In genomic region chr12:97309921-97310320, GRCh38 we compare ENCODE assay signal across 22 cellular contexts.
DNase-seq lines count a peak whose midpoint lies in the region; ATAC-seq, FAIRE-seq and TF ChIP-seq lines count a peak whose summit lies in the region.
"Had no signal": no experiment of that assay in that cellular context is flagged by ENCODE, and none has a peak within 500 bp of the region (broad histone marks: within the 10 kb centered on the region; RNA-seq: fewer than 3 reads in every experiment).

No MANE protein-coding gene starts in this region.

- no peak overlapping the region for H4K91ac ChIP-seq in mesenchymal stem cell (ENCODE audit: low read length)

- BruUV-seq in K562 (replicated peaks; lab: Mats Ljungman, UMichigan) = no TSS peak

- TF ChIP-seq CTCF in K562 (IDR thresholded peaks at IDR 0.05 in 2 of 3, conservative IDR thresholded peaks at IDR 0.05 in 1 of 3; ENCODE audit: insufficient read depth in 2 of 3, low read depth in 1 of 3, low read length in 3 of 3) (no peak), mesothelial cell of epicardium (IDR thresholded peaks at IDR 0.05; ENCODE audit: unreplicated experiment) (no peak)

- CTCF ChIA-PET in K562 (lab: Yijun Ruan, JAX; ENCODE audit: low intra/inter-chr PET ratio) = no interaction called here

- H2BK15ac ChIP-seq in mesenchymal stem cell (ENCODE audit: low read depth, poor library complexity, severe bottlenecking) (no peak overlapping the region), mesendoderm (replicated peaks; ENCODE audit: low read depth) (no peak overlapping the region)

- H3K36me3 ChIP-seq in K562 (ENCODE audit: control insufficient read depth, insufficient read depth, low read length) = no peaks in the 10 kb centered on the region
- H3K36me3 ChIP-seq in mesenchymal stem cell (ENCODE audit: control insufficient read depth in 1 of 2, insufficient read depth in 2 of 2, low read depth in 1 of 2, low read length in 2 of 2) = no peaks in the 10 kb centered on the region
- no peaks in the 10 kb centered on the region for H3K36me3 ChIP-seq in mesendoderm (ENCODE audit: control insufficient read depth, insufficient read depth, low read length)
- H3K36me3 ChIP-seq: BLaER1 treated with 17β-estradiol and CSF1 and Interleukin-3, amounts not matched to agents 10 nM and 100 nM had no signal

- no peak for TF ChIP-seq RAD21 in K562 (CRISPR knock-in tag; conservative IDR thresholded peaks at IDR 0.05 in 1 of 2, IDR thresholded peaks at IDR 0.05 in 1 of 2)

- H3K4ac ChIP-seq in mesenchymal stem cell (ENCODE audit: low read depth in 1 of 2, low read length in 2 of 2) = no peak overlapping the region
- H3K4ac ChIP-seq in mesendoderm (ENCODE audit: low read depth, low read length) = no peak overlapping the region

- H2BK120ac ChIP-seq in mesenchymal stem cell (ENCODE audit: low read depth, low read length) = no peak overlapping the region
- no peak overlapping the region for H2BK120ac ChIP-seq in mesendoderm (ENCODE audit: low read depth, low read length)

- 11% methylated on average over 5 of the region's 5 CpGs for WGBS in K562 (ENCODE audit: insufficient coverage, low coverage, missing lambda C conversion rate)
- WGBS in mesenchymal stem cell = 92% methylated on average over 4 of the region's 5 CpGs
- no CpG with 5 or more reads among the region's 5 CpGs for WGBS in mesendoderm (ENCODE audit: extremely low coverage, insufficient coverage, low lambda C conversion rate)

- no peaks in the 10 kb centered on the region for H3K27me3 ChIP-seq in K562 (ENCODE audit: control insufficient read depth in 2 of 2, insufficient read depth in 2 of 2, low read length in 2 of 2)
- H3K27me3 ChIP-seq in mesenchymal stem cell (ENCODE audit: control insufficient read depth in 1 of 2, insufficient read depth in 1 of 2, low read length in 2 of 2) = no peaks in the 10 kb centered on the region
- no peaks in the 10 kb centered on the region for H3K27me3 ChIP-seq in mesendoderm (ENCODE audit: insufficient read depth, low read length, poor library complexity)
- H3K27me3 ChIP-seq: BLaER1 treated with 17β-estradiol and CSF1 and Interleukin-3, amounts not matched to agents 10 nM and 100 nM had no signal

- H2AFZ ChIP-seq in K562 (ENCODE audit: low read depth, low read length) (no peak overlapping the region), mesenchymal stem cell (ENCODE audit: low read depth, low read length) (no peak overlapping the region)

- H3K9me1 ChIP-seq in K562 (ENCODE audit: control insufficient read depth, insufficient read depth, low read length) = no peaks in the 10 kb centered on the region

- H3K4me2 ChIP-seq in K562 (ENCODE audit: insufficient read depth, low read length) = no peak overlapping the region
- H3K4me2 ChIP-seq in mesenchymal stem cell (ENCODE audit: low read length, poor library complexity, severe bottlenecking) = no peak overlapping the region
- no peak overlapping the region for H3K4me2 ChIP-seq in mesendoderm (ENCODE audit: low read length)
- H3K4me2 ChIP-seq: A549; BLaER1 treated with 17β-estradiol and CSF1 and Interleukin-3, amounts not matched to agents 10 nM and 100 nM had no signal

- H3K4me1 Mint-ChIP-seq in mesothelial cell of epicardium = peaks cover 6% of the 10 kb centered on the region

- FAIRE-seq in K562 (lab: Jason Lieb, UNC) = no peak
- FAIRE-seq: A549, D721Med, G401.6, GM12891, GM19239 had no signal

- intact Hi-C loops in K562 (cut with micrococcal nuclease) = loop anchor here (5.0 to 10.0 kb wide), 2 partner anchors 65 to 733 kb away; no protein-coding TSS in a partner anchor

- H3K4me1 ChIP-seq in K562 (replicated peaks in 1 of 2; ENCODE audit: control insufficient read depth in 2 of 2, insufficient read depth in 2 of 2, low read length in 2 of 2) (no peaks in the 10 kb centered on the region), mesenchymal stem cell (ENCODE audit: control insufficient read depth, insufficient read depth, low read depth, low read length) (no peaks in the 10 kb centered on the region), mesendoderm (ENCODE audit: control insufficient read depth, low read depth, low read length) (no peaks in the 10 kb centered on the region)
- H3K4me1 ChIP-seq: A549 had no signal

- no peaks in the 10 kb centered on the region for H3K36me3 Mint-ChIP-seq in mesothelial cell of epicardium
- H3K36me3 Mint-ChIP-seq: CD8-positive, alpha-beta T cell had no signal

- H2AK5ac ChIP-seq in mesenchymal stem cell (ENCODE audit: low read length, severe bottlenecking) (peak overlapping the region; percentile 13), mesendoderm (ENCODE audit: low read length) (no peak overlapping the region)

- TF ChIP-seq POLR2A in K562 (conservative IDR thresholded peaks at IDR 0.05) = no peak

- H3K79me1 ChIP-seq in mesenchymal stem cell (replicated peaks; ENCODE audit: low read length, poor library complexity, severe bottlenecking) = no peaks in the 10 kb centered on the region
- no peaks in the 10 kb centered on the region for H3K79me1 ChIP-seq in mesendoderm (ENCODE audit: low read length)

- H3K79me2 ChIP-seq in K562 (ENCODE audit: control insufficient read depth, insufficient read depth, low read length) = no peaks in the 10 kb centered on the region
- no peaks in the 10 kb centered on the region for H3K79me2 ChIP-seq in mesendoderm (ENCODE audit: control insufficient read depth, insufficient read depth, low read length)

- no peak overlapping the region for H3K14ac ChIP-seq in mesenchymal stem cell (ENCODE audit: low read length in 2 of 2)

- H3K4me3 ChIP-seq in K562 = no peak overlapping the region
- no peak overlapping the region for H3K4me3 ChIP-seq in mesenchymal stem cell (ENCODE audit: insufficient read depth in 1 of 2, low read depth in 1 of 2, low read length in 2 of 2)
- no peak overlapping the region for H3K4me3 ChIP-seq in mesendoderm (ENCODE audit: low read length)
- H3K4me3 ChIP-seq: A549; BLaER1 treated with 17β-estradiol and CSF1 and Interleukin-3, amounts not matched to agents 10 nM and 100 nM had no signal

- H3K9me3 ChIP-seq in K562 (replicated peaks; ENCODE audit: control insufficient read depth, insufficient read depth, low read depth, low read length) (no peaks in the 10 kb centered on the region), mesenchymal stem cell (ENCODE audit: control insufficient read depth, low read length) (no peaks in the 10 kb centered on the region)
- H3K9me3 ChIP-seq: A549; BLaER1 treated with 17β-estradiol and CSF1 and Interleukin-3, amounts not matched to agents 10 nM and 100 nM; Caco-2 had no signal

- in situ Hi-C loops in K562 (cut with MboI) = loop anchor here (25.0 kb wide), 1 partner anchor 1077 kb away; no protein-coding TSS in a partner anchor

- POLR2A ChIA-PET in K562 (lab: Yijun Ruan, JAX) = no interaction called here

- H4K20me1 ChIP-seq in K562 (replicated peaks; ENCODE audit: control insufficient read depth, insufficient read depth, low read length) = no peaks in the 10 kb centered on the region
- H4K20me1 ChIP-seq: BLaER1 treated with 17β-estradiol and CSF1 and Interleukin-3, amounts not matched to agents 10 nM and 100 nM had no signal

- H3K9ac ChIP-seq in K562 (ENCODE audit: insufficient read depth in 1 of 2, low read depth in 2 of 2, low read length in 2 of 2) = no peak overlapping the region
- H3K9ac ChIP-seq in mesenchymal stem cell (ENCODE audit: low read length) = no peak overlapping the region
- no peak overlapping the region for H3K9ac ChIP-seq in mesendoderm (ENCODE audit: low read length)
- H3K9ac ChIP-seq: BLaER1 treated with 17β-estradiol and CSF1 and Interleukin-3, amounts not matched to agents 10 nM and 100 nM had no signal

- H3K9me3 Mint-ChIP-seq in mesothelial cell of epicardium = no peaks in the 10 kb centered on the region
- H3K9me3 Mint-ChIP-seq: CD4-positive, alpha-beta T cell; CD8-positive, alpha-beta T cell had no signal

- peak; percentile 27 for DNase-seq in OCI-M1 (lab: John Stamatoyannopoulos, UW)
- DNase-seq in K562 (ENCODE audit: extremely low read depth in 1 of 4, low spot score in 3 of 4) = peak in 2 of 4 experiments; percentile 1 to 9
- DNase-seq in mesenchymal stem cell = no peak
- DNase-seq in mesendoderm = no peak
- DNase-seq in mesothelial cell of epicardium (ENCODE audit: low spot score in 2 of 2, unreplicated experiment in 2 of 2) = no peak
- DNase-seq: AML-193; Caco-2; Calu3; CD4-positive, alpha-beta T cell; CD8-positive, alpha-beta T cell; DMS79 treated with DMSO at 0.1 percent for 48 hours; GF-D8 had no signal

- H2BK5ac ChIP-seq in mesenchymal stem cell (ENCODE audit: low read depth, low read length, poor library complexity, severe bottlenecking) = no peak overlapping the region
- no peak overlapping the region for H2BK5ac ChIP-seq in mesendoderm (ENCODE audit: low read length)

- no peak overlapping the region for H3K27ac ChIP-seq in K562 (ENCODE audit: extremely low read depth, low read depth, low read length)
- no peak overlapping the region for H3K27ac ChIP-seq in mesenchymal stem cell (ENCODE audit: low read length, poor library complexity, severe bottlenecking)
- H3K27ac ChIP-seq in mesendoderm (ENCODE audit: low read depth, low read length) = no peak overlapping the region
- H3K27ac ChIP-seq: 22Rv1; A549; BLaER1 treated with 17β-estradiol and CSF1 and Interleukin-3, amounts not matched to agents 10 nM and 100 nM; C4-2B had no signal

- H4K8ac ChIP-seq in mesenchymal stem cell (ENCODE audit: low read length) (no peak overlapping the region), mesendoderm (ENCODE audit: low read depth, low read length) (no peak overlapping the region)

- no peak overlapping the region for H2BK12ac ChIP-seq in mesenchymal stem cell (ENCODE audit: low read length in 2 of 2)

- no peak overlapping the region for H3K18ac ChIP-seq in mesenchymal stem cell (ENCODE audit: low read depth in 1 of 2, low read length in 2 of 2)
- no peak overlapping the region for H3K18ac ChIP-seq in mesendoderm (ENCODE audit: low read length)

- no peak for TF ChIP-seq EP300 in K562 (IDR thresholded peaks at IDR 0.05; ENCODE audit: low read length)

- H4K5ac ChIP-seq in mesendoderm (ENCODE audit: low read length) = no peak overlapping the region

- H3K27me3 Mint-ChIP-seq in mesothelial cell of epicardium (ENCODE audit: low read depth) = no peaks in the 10 kb centered on the region

- H3K23ac ChIP-seq in mesenchymal stem cell (ENCODE audit: low read length in 2 of 2) = no peak overlapping the region
- H3K23ac ChIP-seq in mesendoderm (ENCODE audit: low read length) = no peak overlapping the region

- ATAC-seq in K562 (no peak), GM21786 (IDR thresholded peaks at IDR 0.05; ENCODE audit: unreplicated experiment) (no peak)
- ATAC-seq: A549; CD8-positive, alpha-beta T cell had no signal

- no peak overlapping the region for H3K56ac ChIP-seq in mesendoderm (ENCODE audit: low read length)

- no peak overlapping the region for H3K4me3 Mint-ChIP-seq in mesothelial cell of epicardium
- H3K4me3 Mint-ChIP-seq: B cell; CD4-positive, alpha-beta T cell; CD8-positive, alpha-beta T cell had no signal

- no peak overlapping the region for H3K27ac Mint-ChIP-seq in mesothelial cell of epicardium
- H3K27ac Mint-ChIP-seq: B cell; CD4-positive, alpha-beta T cell; CD8-positive, alpha-beta T cell had no signal

TF ChIP-seq in K562, 482 proteins besides CTCF, POLR2A, EP300 and RAD21 (continues in another document):
- TF ChIP-seq ZNF431 (CRISPR knock-in tag; IDR thresholded peaks at IDR 0.05) (no peak), NRF1 (conservative IDR thresholded peaks at IDR 0.05 in 1 of 2, IDR thresholded peaks at IDR 0.05 in 1 of 2) (peak; percentile 74 to 78)
